ENCODE assay signal across 25 cellular contexts in the genomic region with DNA sequence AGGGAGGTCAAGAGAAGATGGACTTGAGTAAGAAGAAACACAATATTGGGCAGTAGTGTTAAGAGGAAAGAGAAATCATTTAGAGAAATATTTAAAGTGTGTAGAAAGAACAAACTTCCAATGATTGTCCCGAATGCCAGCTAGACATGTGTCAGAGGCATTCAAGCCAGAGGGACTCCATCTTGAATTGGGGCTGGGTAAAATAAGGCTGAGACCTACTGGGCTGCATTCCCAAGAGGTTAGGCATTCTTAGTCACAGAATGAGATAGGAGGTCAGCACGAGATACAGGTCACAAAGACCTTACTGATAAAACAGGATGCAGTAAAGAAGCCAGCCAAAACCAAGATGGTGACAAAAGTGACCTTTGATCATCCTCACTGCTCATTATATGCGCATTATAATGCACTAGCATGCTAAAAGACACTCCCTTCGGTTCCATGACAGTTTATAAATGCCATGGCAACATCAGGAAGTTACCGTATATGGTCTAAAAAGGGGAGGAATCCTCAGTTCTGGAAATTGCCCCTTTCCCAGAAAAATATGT.
"Had no signal": no experiment of that assay in that cellular context is flagged by ENCODE, and none has a peak within 500 bp of the region (broad histone marks: within the 10 kb centered on the region; RNA-seq: fewer than 3 reads in every experiment).

No MANE protein-coding gene starts in this region.

- H3K36me3 Mint-ChIP-seq: immature natural killer cell; stimulated activated naive B cell treated with anti-CD40 and anti-IgM and Interleukin-4, amounts not matched to agents 10 μg/mL and 1 μg/mL and 100 μg/mL, for 72 hours had no signal

- ATAC-seq: mucosa of descending colon; naive thymus-derived CD4-positive, alpha-beta T cell; pancreas; right cardiac atrium; sciatic nerve; stimulated activated naive B cell treated with anti-CD40 and anti-IgM and Interleukin-4, amounts not matched to agents 10 μg/mL and 1 μg/mL and 100 μg/mL, for 72 hours; stimulated activated naive CD8-positive, alpha-beta T cell treated with anti-CD3 and anti-CD28 coated beads, Interleukin-15, Interleukin-2, amounts not matched to agents 100 U/mL and 50 U/mL, for 24 hours; upper lobe of right lung had no signal

- DNase-seq: hypothalamus; immature natural killer cell; left ventricle myocardium inferior; midbrain; mucosa of descending colon; naive thymus-derived CD4-positive, alpha-beta T cell; nucleus accumbens; pancreas; posterior cingulate gyrus; retina; right cardiac atrium; stimulated activated CD4-positive, alpha-beta T cell treated with anti-CD3 and anti-CD28 coated beads, Interleukin-12 subunit alpha, Interleukin-12 subunit beta, amount 100 ng/mL, for 4 hours; stimulated activated CD4-positive, alpha-beta T cell treated with anti-CD3 and anti-CD28 coated beads, Interleukin-15, amount 100 ng/mL, for 24 hours; stimulated activated CD4-positive, alpha-beta T cell treated with anti-CD3 and anti-CD28 coated beads, Interleukin-2, amount 100 ng/mL, for 24 hours; stimulated activated CD4-positive, alpha-beta T cell treated with anti-CD3 and anti-CD28 coated beads, Interleukin-4, amount 100 ng/mL, for 1 hour; stimulated activated naive B cell treated with anti-CD40 and anti-IgM and Interleukin-4, amounts not matched to agents 10 μg/mL and 1 μg/mL and 100 μg/mL, for 72 hours; stimulated activated naive CD8-positive, alpha-beta T cell treated with anti-CD3 and anti-CD28 coated beads, Interleukin-15, Interleukin-2, amounts not matched to agents 100 U/mL and 50 U/mL, for 24 hours; stomach; testis; thyroid gland; transverse colon; upper lobe of right lung had no signal

- H3K4me3 Mint-ChIP-seq: immature natural killer cell; naive thymus-derived CD4-positive, alpha-beta T cell; nephron; neural crest cell; stimulated activated naive B cell treated with anti-CD40 and anti-IgM and Interleukin-4, amounts not matched to agents 10 μg/mL and 1 μg/mL and 100 μg/mL, for 72 hours had no signal

- H3K27ac Mint-ChIP-seq: immature natural killer cell; naive thymus-derived CD4-positive, alpha-beta T cell; nephron; stimulated activated naive B cell treated with anti-CD40 and anti-IgM and Interleukin-4, amounts not matched to agents 10 μg/mL and 1 μg/mL and 100 μg/mL, for 72 hours had no signal

- H3K4me1 Mint-ChIP-seq: immature natural killer cell; naive thymus-derived CD4-positive, alpha-beta T cell; nephron; neural crest cell; stimulated activated naive B cell treated with anti-CD40 and anti-IgM and Interleukin-4, amounts not matched to agents 10 μg/mL and 1 μg/mL and 100 μg/mL, for 72 hours had no signal
